15 cellular contexts compared by ENCODE assay signal in the genomic region with DNA sequence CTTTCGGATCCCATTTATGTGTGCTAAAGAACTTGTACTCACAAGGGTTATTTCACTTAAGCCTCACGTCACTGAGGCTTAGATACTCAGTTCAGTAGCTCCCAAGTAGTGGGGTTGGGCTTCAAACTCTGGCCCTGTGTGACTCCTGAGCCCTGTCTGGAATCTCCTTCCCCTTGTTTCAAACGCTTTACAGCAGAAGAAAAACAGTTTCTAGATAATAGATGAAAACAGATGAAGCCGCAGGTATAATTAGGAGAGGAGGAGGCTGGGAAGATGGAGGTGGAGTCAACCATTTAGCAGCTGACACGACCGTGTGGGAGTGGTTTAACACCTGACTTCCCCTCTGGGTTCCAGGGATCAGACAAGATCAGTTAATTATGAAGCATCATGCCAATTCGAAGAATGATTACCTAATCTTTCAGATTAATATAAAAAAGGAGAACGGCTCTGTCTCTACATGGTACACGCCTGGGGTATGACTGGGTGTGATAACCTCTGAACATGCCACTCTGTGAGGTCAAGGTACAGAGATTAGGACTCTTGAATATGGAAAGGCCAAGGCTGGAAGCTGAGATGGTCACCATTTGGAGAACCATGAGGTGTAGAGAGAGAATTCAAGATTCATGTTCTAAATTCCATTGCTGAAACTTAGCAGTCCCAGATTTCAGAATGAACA. TPM values are rescaled to one million over a fixed set of nuclear protein-coding genes. Genes with fewer than 3 reads are reported as not detected.
DNase-seq lines count a peak whose midpoint lies in the region; ATAC-seq, FAIRE-seq and TF ChIP-seq lines count a peak whose summit lies in the region.
"Had no signal": no experiment of that assay in that cellular context is flagged by ENCODE, and none has a peak within 500 bp of the region (broad histone marks: within the 10 kb centered on the region; RNA-seq: fewer than 3 reads in every experiment).

No MANE protein-coding gene starts in this region.

- peaks cover 6% of the 10 kb centered on the region for H3K36me3 ChIP-seq in bronchial epithelial cell (ENCODE audit: control insufficient read depth, insufficient read depth, low read length)
- H3K36me3 ChIP-seq in mucosa of descending colon (ENCODE audit: low read depth): no peaks in the 10 kb centered on the region
- H3K36me3 ChIP-seq in uterus: no peaks in the 10 kb centered on the region
- H3K36me3 ChIP-seq in H7 (replicated peaks; ENCODE audit: control insufficient read depth, insufficient read depth, low read length): peaks cover 9% of the 10 kb centered on the region

- no peak for FAIRE-seq in bronchial epithelial cell (lab: Jason Lieb, UNC)

- ATAC-seq in mucosa of descending colon: peak; percentile 73
- no peak for ATAC-seq in HG02610 (IDR thresholded peaks at IDR 0.05; ENCODE audit: unreplicated experiment)
- ATAC-seq: activated CD8-positive, alpha-beta T cell treated with anti-CD3 and anti-CD28 coated beads, Interleukin-2, amount 10 ng/mL, durations not matched to agents 7 days and 5 days had no signal

- H3K4me3 ChIP-seq in bronchial epithelial cell (ENCODE audit: low read depth, low read length): no peak overlapping the region
- no peak overlapping the region for H3K4me3 ChIP-seq in mucosa of descending colon
- no peak overlapping the region for H3K4me3 ChIP-seq in uterus
- H3K4me3 ChIP-seq in H7 (ENCODE audit: insufficient read depth, low read depth, low read length): no peak overlapping the region

- no peak for TF ChIP-seq POLR2A in uterus (IDR thresholded peaks at IDR 0.05)

- intact Hi-C loops in mucosa of descending colon (cut with DNase I, micrococcal nuclease) (no loop called here), uterus (cut with DNase I; ENCODE audit: low total_unique reads) (no loop called here)

- peak overlapping the region; percentile 65 to 83 for H3K27ac ChIP-seq in uterus
- H3K27ac ChIP-seq: 22Rv1, KMS-11 had no signal

- TF ChIP-seq CTCF in bronchial epithelial cell (IDR thresholded peaks at IDR 0.05; ENCODE audit: insufficient read depth, low read length, severe bottlenecking) (no peak), mucosa of descending colon (IDR thresholded peaks at IDR 0.05) (no peak), uterus (IDR thresholded peaks at IDR 0.05) (no peak)

- DNase-seq in NCI-H748 (lab: John Stamatoyannopoulos, UW; ENCODE audit: unreplicated experiment): peak; percentile 3
- no peak for DNase-seq in NCI-H748 treated with DMSO at 0.1 percent for 48 hours (lab: John Stamatoyannopoulos, UW)
- peak; percentile 42 for DNase-seq in bronchial epithelial cell (ENCODE audit: low read depth)
- DNase-seq in mucosa of descending colon: peak in 1 of 3 donors; percentile 39
- no peak for DNase-seq in uterus
- DNase-seq in H7: no peak
- DNase-seq in SW 1271 (lab: John Stamatoyannopoulos, UW): no peak
- DNase-seq: activated CD8-positive, alpha-beta T cell treated with anti-CD3 and anti-CD28 coated beads, Interleukin-2, amount 10 ng/mL, durations not matched to agents 7 days and 5 days; CD4-positive, CD25-positive, alpha-beta regulatory T cell; effector CD4-positive, alpha-beta T cell; NCI-H1105 treated with DMSO at 0.1 percent for 48 hours; stimulated activated naive CD4-positive, alpha-beta T cell treated with Interleukin-2 at 50 U/mL for 16 hours had no signal

- no peaks in the 10 kb centered on the region for H3K4me1 ChIP-seq in mucosa of descending colon (ENCODE audit: low read depth)
- H3K4me1 ChIP-seq in uterus: no peaks in the 10 kb centered on the region

- no peaks in the 10 kb centered on the region for H3K27me3 ChIP-seq in bronchial epithelial cell (ENCODE audit: control insufficient read depth, insufficient read depth, low read length)
- no peaks in the 10 kb centered on the region for H3K27me3 ChIP-seq in uterus
- no peaks in the 10 kb centered on the region for H3K27me3 ChIP-seq in H7 (ENCODE audit: control insufficient read depth, insufficient read depth, low read length)

- H3K9me3 ChIP-seq in mucosa of descending colon (no peaks in the 10 kb centered on the region), uterus (no peaks in the 10 kb centered on the region)

RNA-seq across cellular contexts. Expression of gene TPM1, which starts 31.1 kb away (rescaled TPM):
- total RNA-seq in bronchial epithelial cell (111 and 190 TPM in 2 replicates), mucosa of descending colon (1,000 to 10,000 TPM in 1 of 3 donors, 100 to 1,000 TPM in 2; 613 to 1,704 (median 696) TPM), uterus (1,000 to 10,000 TPM in 2 of 4 donors, 100 to 1,000 TPM in 2; 622 to 1,998 (median 1,003) TPM)
- 274 and 292 TPM in 2 replicates for total RNA-seq in H7 (2014; rRNA removed; shearing (Covaris generic))

RNA-seq across cellular contexts. Expression of gene LACTB, which starts 48.0 kb away (rescaled TPM):
- 14.5 and 15.5 TPM in 2 replicates for total RNA-seq in bronchial epithelial cell
- 10 to 100 TPM; 19.8 to 24.0 (median 21.1) TPM for total RNA-seq in mucosa of descending colon
- 10 to 100 TPM in 2 of 4 donors, 1 to 10 TPM in 2; 7.9 to 13.6 (median 9.6) TPM for total RNA-seq in uterus
- total RNA-seq in H7 (2014; rRNA removed; shearing (Covaris generic)): 14.0 and 19.2 TPM in 2 replicates

Comparison
In these comparisons a context has a peak if more than half of its experiments do, and no peak if none do; other contexts are left out.
1. DNase-seq: peak in NCI-H748 (single experiment) and bronchial epithelial cell (single experiment); none in NCI-H748 treated with DMSO at 0.1 percent for 48 hours (single experiment), uterus (0 of 2), H7 (single experiment) and SW 1271 (0 of 2).